In genomic region chr3:152857082-152857481, GRCh38 we compare ENCODE assay signal across 20 cellular contexts. TPM values are rescaled to one million over a fixed set of nuclear protein-coding genes. Genes with fewer than 3 reads are reported as not detected.
A peak's percentile ranks its signal among the peaks of the same experiment; 100 is the strongest.
DNase-seq lines count a peak whose midpoint lies in the region; ATAC-seq, FAIRE-seq and TF ChIP-seq lines count a peak whose summit lies in the region.
"Had no signal": no experiment of that assay in that cellular context is flagged by ENCODE, and none has a peak within 500 bp of the region (broad histone marks: within the 10 kb centered on the region; RNA-seq: fewer than 3 reads in every experiment).

No MANE protein-coding gene starts in this region.

- H3K4me1 Mint-ChIP-seq in T-helper 17 cell, result no peaks in the 10 kb centered on the region
- H3K4me1 Mint-ChIP-seq in stimulated activated memory B cell treated with anti-CD40 and anti-IgM and Interleukin-4, amounts not matched to agents 10 μg/mL and 1 μg/mL and 100 μg/mL, for 72 hours, result no peaks in the 10 kb centered on the region
- H3K4me1 Mint-ChIP-seq: nephron had no signal

- FAIRE-seq in D721Med (lab: Jason Lieb, UNC), result no peak
- FAIRE-seq: endometrium had no signal

- H3K9me3 Mint-ChIP-seq in stimulated activated memory B cell treated with anti-CD40 and anti-IgM and Interleukin-4, amounts not matched to agents 10 μg/mL and 1 μg/mL and 100 μg/mL, for 72 hours, result peaks cover 2% of the 10 kb centered on the region
- H3K9me3 Mint-ChIP-seq: activated T-helper 1 cell treated with anti-CD3 and anti-CD28 coated beads, Interleukin-12 subunit alpha, Interleukin-12 subunit beta, Interleukin-2, Interleukin-4 antibody, amounts not matched to agents 30 ng/mL and 10 ng/mL and 1 ng/mL, durations not matched to agents 14 hours and 24 hours and 36 hours; nephron had no signal

- peak; percentile 77 for ATAC-seq in Right ventricle myocardium superior (ENCODE audit: poor library complexity)
- ATAC-seq in T-helper 17 cell, result peak; percentile 42
- peak; percentile 45 for ATAC-seq in stimulated activated memory B cell treated with anti-CD40 and anti-IgM and Interleukin-4, amounts not matched to agents 10 μg/mL and 1 μg/mL and 100 μg/mL, for 72 hours

- intact Hi-C loops in Right ventricle myocardium superior (cut with DNase I) (no loop called here), cardiac septum (cut with DNase I) (no loop called here)

- no peak for TF ChIP-seq CTCF in D721Med (IDR thresholded peaks at IDR 0.05; ENCODE audit: insufficient read depth, missing control alignments)

- H3K4me3 Mint-ChIP-seq in T-helper 17 cell, result no peak overlapping the region
- H3K4me3 Mint-ChIP-seq in stimulated activated memory B cell treated with anti-CD40 and anti-IgM and Interleukin-4, amounts not matched to agents 10 μg/mL and 1 μg/mL and 100 μg/mL, for 72 hours, result no peak overlapping the region
- H3K4me3 Mint-ChIP-seq: activated naive CD8-positive, alpha-beta T cell; activated T-helper 1 cell treated with anti-CD3 and anti-CD28 coated beads, Interleukin-12 subunit alpha, Interleukin-12 subunit beta, Interleukin-2, Interleukin-4 antibody, amounts not matched to agents 30 ng/mL and 10 ng/mL and 1 ng/mL, durations not matched to agents 14 hours and 24 hours and 36 hours; nephron had no signal

- H3K27ac Mint-ChIP-seq in T-helper 17 cell, result no peak overlapping the region
- H3K27ac Mint-ChIP-seq in stimulated activated memory B cell treated with anti-CD40 and anti-IgM and Interleukin-4, amounts not matched to agents 10 μg/mL and 1 μg/mL and 100 μg/mL, for 72 hours, result no peak overlapping the region
- H3K27ac Mint-ChIP-seq: activated naive CD8-positive, alpha-beta T cell; activated T-helper 1 cell treated with anti-CD3 and anti-CD28 coated beads, Interleukin-12 subunit alpha, Interleukin-12 subunit beta, Interleukin-2, Interleukin-4 antibody, amounts not matched to agents 30 ng/mL and 10 ng/mL and 1 ng/mL, durations not matched to agents 14 hours and 24 hours and 36 hours; nephron had no signal

- no peaks in the 10 kb centered on the region for H3K36me3 Mint-ChIP-seq in T-helper 17 cell (ENCODE audit: low read depth)
- no peaks in the 10 kb centered on the region for H3K36me3 Mint-ChIP-seq in stimulated activated memory B cell treated with anti-CD40 and anti-IgM and Interleukin-4, amounts not matched to agents 10 μg/mL and 1 μg/mL and 100 μg/mL, for 72 hours
- H3K36me3 Mint-ChIP-seq: activated naive CD8-positive, alpha-beta T cell had no signal

- no peak for DNase-seq in Right ventricle myocardium superior
- no peak for DNase-seq in cardiac septum (ENCODE audit: low spot score)
- no peak for DNase-seq in T-helper 17 cell
- DNase-seq in kidney tubule cell (ENCODE audit: low spot score), result peak; percentile 31
- no peak for DNase-seq in D721Med (ENCODE audit: insufficient read length, low spot score)
- no peak for DNase-seq in T-helper 9 cell
- DNase-seq in cortex of kidney (lab: John Stamatoyannopoulos, UW), result no peak
- DNase-seq: C1 segment of cervical spinal cord, colonic mucosa, NCI-H1436 treated with DMSO at 0.1 percent for 48 hours, NCI-H2171, NCI-H69, posterior cingulate gyrus, SJCRH30, T-helper 2 cell had no signal

- no peaks in the 10 kb centered on the region for H3K9me3 ChIP-seq in T-helper 17 cell (ENCODE audit: control insufficient read depth, low read length, poor library complexity, severe bottlenecking)
- H3K9me3 ChIP-seq: colonic mucosa, SJCRH30 had no signal

- H3K27me3 Mint-ChIP-seq in T-helper 17 cell, result peaks cover 4% of the 10 kb centered on the region
- no peaks in the 10 kb centered on the region for H3K27me3 Mint-ChIP-seq in stimulated activated memory B cell treated with anti-CD40 and anti-IgM and Interleukin-4, amounts not matched to agents 10 μg/mL and 1 μg/mL and 100 μg/mL, for 72 hours
- H3K27me3 Mint-ChIP-seq: activated naive CD8-positive, alpha-beta T cell had no signal

RNA-seq across cellular contexts. Expression of gene P2RY1, which starts 22.2 kb away (rescaled TPM):
- total RNA-seq in Right ventricle myocardium superior (9.5 TPM), cardiac septum (4.8 TPM), T-helper 17 cell (1 to 10 TPM in 1 of 2 donors, under 1 TPM in 1; 0.22 to 2.9 TPM)
